ENCODE assay signal across 8 cellular contexts in the genomic region with DNA sequence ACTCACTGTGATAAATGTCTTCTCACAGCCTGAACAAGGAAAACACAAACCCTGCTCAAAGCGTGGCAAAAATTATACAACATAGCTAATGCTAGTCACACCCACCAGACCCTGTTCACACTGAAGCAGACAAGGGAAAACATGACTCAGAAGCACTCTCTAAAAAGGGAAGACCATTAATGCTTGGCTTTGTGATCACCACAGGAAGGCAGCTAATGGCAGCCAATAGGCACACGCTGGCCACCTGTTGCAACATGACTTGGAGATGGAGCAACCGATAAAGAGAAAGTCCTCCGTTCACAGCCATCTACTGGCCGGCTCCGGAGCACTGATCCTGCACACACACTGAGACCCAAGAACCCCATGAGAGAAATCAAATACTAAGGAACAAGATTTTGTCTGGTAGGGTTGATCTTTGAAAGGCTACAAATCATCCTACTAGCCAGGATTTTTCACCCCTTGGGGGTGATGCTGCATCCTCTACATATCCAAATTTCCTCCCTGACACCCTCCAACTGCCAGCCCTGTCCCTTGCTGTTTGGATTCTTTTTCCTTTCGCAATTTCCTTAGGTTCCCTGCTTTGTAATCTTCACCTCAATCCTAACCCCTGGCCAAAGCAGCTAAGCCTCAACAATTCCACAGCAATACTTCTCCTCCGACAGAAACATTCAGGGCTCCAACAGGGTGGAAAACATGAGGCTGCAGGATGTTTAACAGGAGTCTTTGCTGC. TPM values are rescaled to one million over a fixed set of nuclear protein-coding genes. Genes with fewer than 3 reads are reported as not detected.
DNase-seq lines count a peak whose midpoint lies in the region.

No MANE protein-coding gene starts in this region.

- H3K36me3 ChIP-seq in CD8-positive, alpha-beta memory T cell (ENCODE audit: insufficient read depth, low read length): peaks cover 32% of the 10 kb centered on the region
- H3K36me3 ChIP-seq in duodenal mucosa (ENCODE audit: control insufficient read depth in 1 of 2, insufficient read depth in 2 of 2, low read length in 2 of 2): peaks cover 31 to 47% of the 10 kb centered on the region in 2 donors

- no peak overlapping the region for H3K27ac ChIP-seq in CD8-positive, alpha-beta memory T cell (ENCODE audit: low read depth, low read length)
- H3K27ac ChIP-seq in duodenal mucosa (ENCODE audit: low read depth, low read length) (peak overlapping the region; percentile 2), temporal lobe (ENCODE audit: low read depth, low read length) (peak overlapping the region; percentile 21)

- no peaks in the 10 kb centered on the region for H3K27me3 ChIP-seq in CD8-positive, alpha-beta memory T cell (ENCODE audit: insufficient read depth, low read length, poor library complexity, severe bottlenecking)
- no peaks in the 10 kb centered on the region for H3K27me3 ChIP-seq in duodenal mucosa (ENCODE audit: control insufficient read depth in 1 of 2, insufficient read depth in 2 of 2, low read length in 2 of 2)

- peaks cover 9 to 67% (median 19%) of the 10 kb centered on the region in 3 donors for H3K36me3 Mint-ChIP-seq in CD8-positive, alpha-beta memory T cell

- no peaks in the 10 kb centered on the region for H3K9me3 Mint-ChIP-seq in CD8-positive, alpha-beta memory T cell

- H3K4me1 Mint-ChIP-seq in CD8-positive, alpha-beta memory T cell: peaks cover 61 to 75% (median 75%) of the 10 kb centered on the region in 3 donors

- H3K27ac Mint-ChIP-seq in CD8-positive, alpha-beta memory T cell: peak overlapping the region; percentile 48 to 93 (median 64)

- CTCF ChIA-PET in CD8-positive, alpha-beta memory T cell (lab: Charles Lee): interaction anchor here (0.6 kb wide), 1 partner anchor 1222 kb away, joined by 3 read pairs; no protein-coding TSS in a partner anchor

- H3K4me3 Mint-ChIP-seq in CD8-positive, alpha-beta memory T cell: peak overlapping the region; percentile 82 to 91 (median 89)

- peak overlapping the region; percentile 12 for H3K4me3 ChIP-seq in CD8-positive, alpha-beta memory T cell (ENCODE audit: low read length)
- H3K4me3 ChIP-seq in duodenal mucosa (ENCODE audit: low read depth in 1 of 2, low read length in 2 of 2): peak overlapping the region; percentile 50 to 55

- POLR2A ChIA-PET in CD8-positive, alpha-beta memory T cell (lab: Charles Lee): interaction anchor here (0.7 kb wide), 1 partner anchor 16 kb away, joined by 3 read pairs; no protein-coding TSS in a partner anchor

- peaks cover 0 to 1% of the 10 kb centered on the region in 2 donors for H3K27me3 Mint-ChIP-seq in CD8-positive, alpha-beta memory T cell

- no peak for DNase-seq in CD8-positive, alpha-beta memory T cell
- peak; percentile 91 for DNase-seq in HuH-7 (ENCODE audit: low spot score)
- peak; percentile 89 for DNase-seq in RPMI7951 (ENCODE audit: low read depth)
- DNase-seq in lung microvascular endothelial cell (ENCODE audit: low read depth in 2 of 2): peak; percentile 92 to 93
- DNase-seq in activated gamma-delta T cell (lab: John Stamatoyannopoulos, UW): no peak
- no peak for DNase-seq in RPMI8226

- H3K9ac ChIP-seq in duodenal mucosa (ENCODE audit: low read depth in 1 of 2, low read length in 2 of 2): peak overlapping the region; percentile 22 to 27

- H3K9me3 ChIP-seq in CD8-positive, alpha-beta memory T cell (ENCODE audit: low read length): no peaks in the 10 kb centered on the region
- no peaks in the 10 kb centered on the region for H3K9me3 ChIP-seq in duodenal mucosa (ENCODE audit: control insufficient read depth in 1 of 2, low read length in 2 of 2)

- H3K4me1 ChIP-seq in CD8-positive, alpha-beta memory T cell (ENCODE audit: insufficient read depth, low read length): peaks cover 41% of the 10 kb centered on the region
- H3K4me1 ChIP-seq in duodenal mucosa (ENCODE audit: control insufficient read depth in 1 of 2, insufficient read depth in 2 of 2, low read length in 2 of 2): peaks cover 27 to 40% of the 10 kb centered on the region in 2 donors

RNA-seq across cellular contexts. Expression of gene ZXDC, which starts 3.2 kb away (rescaled TPM):
- total RNA-seq in CD8-positive, alpha-beta memory T cell: 10 to 100 TPM; 24.2 to 25.0 TPM
- 24.6 TPM for polyA plus RNA-seq in CD8-positive, alpha-beta memory T cell
- 10.7 and 12.4 TPM in 2 replicates for total RNA-seq in RPMI7951 (2014; rRNA removed; shearing (Covaris generic))
- 8.7 and 17.3 TPM in 2 replicates for total RNA-seq in lung microvascular endothelial cell
- total RNA-seq in temporal lobe: 26.8 TPM

RNA-seq across cellular contexts. Expression of gene UROC1, which starts 45.1 kb away (rescaled TPM):
- not detected for total RNA-seq in CD8-positive, alpha-beta memory T cell
- polyA plus RNA-seq in CD8-positive, alpha-beta memory T cell: not detected
- not detected in 2 replicates for total RNA-seq in RPMI7951 (2014; rRNA removed; shearing (Covaris generic))
- total RNA-seq in lung microvascular endothelial cell: not detected in 2 replicates
- not detected for total RNA-seq in temporal lobe

RNA-seq across cellular contexts. Expression of gene CHST13, which starts 51.5 kb away (rescaled TPM):
- total RNA-seq in CD8-positive, alpha-beta memory T cell: under 1 TPM; 0.24 to 0.31 TPM
- polyA plus RNA-seq in CD8-positive, alpha-beta memory T cell: not detected
- total RNA-seq in RPMI7951 (2014; rRNA removed; shearing (Covaris generic)): not detected in 2 replicates
- not detected in 2 replicates for total RNA-seq in lung microvascular endothelial cell
- not detected for total RNA-seq in temporal lobe

Comparison
In these comparisons a context has a peak if more than half of its experiments do, and no peak if none do; other contexts are left out.
1. DNase-seq: peak in HuH-7 (single experiment), RPMI7951 (single experiment) and lung microvascular endothelial cell (2 of 2); none in CD8-positive, alpha-beta memory T cell (0 of 5), activated gamma-delta T cell (single experiment) and RPMI8226 (single experiment).